Comparison of ENCODE assay signal across 14 cellular contexts in the genomic region with DNA sequence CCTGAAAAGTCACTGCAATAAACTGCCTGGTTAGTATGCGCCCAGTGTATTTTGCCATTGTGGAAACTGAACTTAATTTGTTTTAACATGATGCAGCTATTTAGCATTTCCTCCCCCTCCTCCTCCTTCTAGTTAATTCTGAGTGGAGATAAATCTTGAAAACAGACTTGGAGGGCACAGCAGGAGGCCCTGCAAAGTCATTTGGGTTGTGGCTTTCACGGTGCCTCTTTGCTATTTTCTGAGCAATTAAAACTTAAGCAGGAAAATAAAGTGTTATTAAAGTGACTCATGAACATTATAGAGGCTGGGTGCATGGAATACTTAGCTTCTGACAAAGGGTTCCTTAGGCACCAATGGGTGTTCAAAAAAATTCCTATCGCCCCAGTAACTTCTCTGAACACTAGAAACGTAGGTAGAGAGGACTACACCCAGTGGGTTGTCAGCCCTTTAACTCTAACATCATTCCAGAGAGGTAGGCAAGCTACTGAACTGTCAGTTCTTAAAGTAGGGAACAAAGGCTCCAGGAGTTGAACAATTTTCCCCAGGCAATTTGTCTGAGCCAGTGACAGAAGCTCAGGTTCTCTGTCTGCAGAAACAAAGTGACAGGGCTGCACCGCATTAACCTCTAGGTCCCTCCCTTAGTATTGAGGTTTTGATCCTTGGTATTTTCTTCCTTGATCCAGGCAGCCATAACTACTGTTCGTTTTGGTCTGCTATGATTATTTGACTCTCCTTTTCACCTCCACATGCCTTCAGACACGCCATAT.
DNase-seq lines count a peak whose midpoint lies in the region; ATAC-seq, FAIRE-seq and TF ChIP-seq lines count a peak whose summit lies in the region.
"Had no signal": no experiment of that assay in that cellular context is flagged by ENCODE, and none has a peak within 500 bp of the region (broad histone marks: within the 10 kb centered on the region; RNA-seq: fewer than 3 reads in every experiment).

No MANE protein-coding gene starts in this region.

- no peak overlapping the region for H3K9ac ChIP-seq in IMR-90 (ENCODE audit: low read depth, low read length)
- H3K9ac ChIP-seq: BLaER1 treated with 17β-estradiol and CSF1 and Interleukin-3, amounts not matched to agents 10 nM and 100 nM had no signal

- H4K20me1 ChIP-seq in IMR-90 (ENCODE audit: insufficient read depth, low read length): no peaks in the 10 kb centered on the region
- H4K20me1 ChIP-seq: BLaER1 treated with 17β-estradiol and CSF1 and Interleukin-3, amounts not matched to agents 10 nM and 100 nM had no signal

- no peak overlapping the region for H2AK5ac ChIP-seq in IMR-90 (ENCODE audit: low read depth, low read length)

- no peak overlapping the region for H3K4me3 ChIP-seq in IMR-90 (ENCODE audit: insufficient read depth, low read depth, low read length)
- no peak overlapping the region for H3K4me3 ChIP-seq in mesodermal cell (ENCODE audit: extremely low read depth, insufficient read depth, low read length, poor library complexity, severe bottlenecking)
- no peak overlapping the region for H3K4me3 ChIP-seq in suprapubic skin
- H3K4me3 ChIP-seq: BLaER1 treated with 17β-estradiol and CSF1 and Interleukin-3, amounts not matched to agents 10 nM and 100 nM; SJSA1 had no signal

- ATAC-seq in IMR-90 (ENCODE audit: low read depth): no peak
- no peak for ATAC-seq in HG02885 (IDR thresholded peaks at IDR 0.05; ENCODE audit: poor library complexity, unreplicated experiment)
- ATAC-seq: activated naive CD4-positive, alpha-beta T cell treated with anti-CD3 and anti-CD28 coated beads, Interleukin-2, amount 50 U/mL, for 72 hours had no signal

- no peak overlapping the region for H2BK15ac ChIP-seq in IMR-90 (ENCODE audit: low read depth, low read length)

- no peak overlapping the region for H4K91ac ChIP-seq in IMR-90 (ENCODE audit: insufficient read depth, low read depth, low read length)

- H3K27me3 ChIP-seq in IMR-90 (ENCODE audit: control insufficient read depth, insufficient read depth, low read length) (no peaks in the 10 kb centered on the region), suprapubic skin (no peaks in the 10 kb centered on the region)
- H3K27me3 ChIP-seq: BLaER1 treated with 17β-estradiol and CSF1 and Interleukin-3, amounts not matched to agents 10 nM and 100 nM; SJSA1 had no signal

- H2BK5ac ChIP-seq in IMR-90 (ENCODE audit: low read depth, low read length, poor library complexity, severe bottlenecking): no peak overlapping the region

- no peak for FAIRE-seq in GM19239 (lab: Jason Lieb, UNC)
- FAIRE-seq: H1 had no signal

- no peak for TF ChIP-seq RAD21 in IMR-90 (IDR thresholded peaks at IDR 0.05; ENCODE audit: low read length)

- CTCF ChIA-PET in IMR-90 (lab: Yijun Ruan, JAX): no interaction called here

- no peak overlapping the region for H2BK20ac ChIP-seq in IMR-90 (ENCODE audit: low read depth, low read length)

- peak overlapping the region; percentile 53; the same call in 1 of the 2 replicates for H3K4ac ChIP-seq in IMR-90 (ENCODE audit: low read depth, low read length)

- no peak overlapping the region for H3K23ac ChIP-seq in IMR-90 (ENCODE audit: low read depth, low read length)

- H3K79me1 ChIP-seq in IMR-90 (ENCODE audit: low read depth in 1 of 2, low read length in 2 of 2): no peaks in the 10 kb centered on the region

- peak overlapping the region; percentile 23; the same call in 1 of the 2 replicates for H3K18ac ChIP-seq in IMR-90 (ENCODE audit: low read depth, low read length)

- no peak overlapping the region for H3K4me2 ChIP-seq in IMR-90 (ENCODE audit: low read depth, low read length)
- H3K4me2 ChIP-seq: BLaER1 treated with 17β-estradiol and CSF1 and Interleukin-3, amounts not matched to agents 10 nM and 100 nM had no signal

- TF ChIP-seq CTCF in IMR-90 (conservative IDR thresholded peaks at IDR 0.05; ENCODE audit: low read depth, low read length): no peak
- no peak for TF ChIP-seq CTCF in suprapubic skin (IDR thresholded peaks at IDR 0.05)

- H3K27ac ChIP-seq in IMR-90 (ENCODE audit: insufficient read depth, low read length): no peak overlapping the region
- H3K27ac ChIP-seq in mesodermal cell (ENCODE audit: low read depth, low read length, severe bottlenecking): peak overlapping the region; percentile 81
- no peak overlapping the region for H3K27ac ChIP-seq in suprapubic skin
- H3K27ac ChIP-seq: BLaER1 treated with 17β-estradiol and CSF1 and Interleukin-3, amounts not matched to agents 10 nM and 100 nM; SJSA1 had no signal

- peak; percentile 40 for DNase-seq in AG20443 (ENCODE audit: low spot score)
- DNase-seq in IMR-90: peak; percentile 5
- peak; percentile 84 for DNase-seq in astrocyte of the hippocampus (ENCODE audit: low read depth, low spot score)
- no peak for DNase-seq in suprapubic skin (ENCODE audit: low spot score in 2 of 2)
- no peak for DNase-seq in GM19239 (ENCODE audit: insufficient read length, low spot score)
- DNase-seq in NCI-H524 (lab: John Stamatoyannopoulos, UW): no peak
- DNase-seq: activated CD8-positive, alpha-beta memory T cell treated with anti-CD3 and anti-CD28 coated beads, Interleukin-2, amount 50 U/mL, for 48 hours; NCI-H774 had no signal

- BruUV-seq in IMR-90 (replicated peaks; lab: Mats Ljungman, UMichigan): no TSS peak

- H2AFZ ChIP-seq in IMR-90 (replicated peaks; ENCODE audit: low read length, poor library complexity): no peak overlapping the region

- dilution Hi-C loops in IMR-90 (cut with HindIII; ENCODE audit: low sequenced_read_pairs, unreplicated experiment): no loop called here

- peaks cover 7% of the 10 kb centered on the region; the same call in 1 of the 2 replicates for H3K9me1 ChIP-seq in IMR-90 (ENCODE audit: insufficient read depth, low read length)

- H3K56ac ChIP-seq in IMR-90 (ENCODE audit: extremely low read depth, insufficient read depth, low read length): no peak overlapping the region

- H4K8ac ChIP-seq in IMR-90 (ENCODE audit: low read depth in 2 of 2, low read length in 2 of 2): peak overlapping the region in 1 of 2 experiments; percentile 31; a peak in 1 of 4 replicates

- peaks cover 12% of the 10 kb centered on the region; the same call in 1 of the 2 replicates for H3K4me1 ChIP-seq in IMR-90 (ENCODE audit: control insufficient read depth, insufficient read depth, low read length)
- peaks cover 19% of the 10 kb centered on the region for H3K4me1 ChIP-seq in mesodermal cell (ENCODE audit: control insufficient read depth, insufficient read depth, low read length, poor library complexity, severe bottlenecking)
- H3K4me1 ChIP-seq in suprapubic skin: peaks cover 8% of the 10 kb centered on the region

- H3K36me3 ChIP-seq in IMR-90 (ENCODE audit: control insufficient read depth, insufficient read depth, low read length): no peaks in the 10 kb centered on the region
- no peaks in the 10 kb centered on the region for H3K36me3 ChIP-seq in mesodermal cell (ENCODE audit: control insufficient read depth, insufficient read depth, low read length)
- H3K36me3 ChIP-seq in suprapubic skin: no peaks in the 10 kb centered on the region
- H3K36me3 ChIP-seq: BLaER1 treated with 17β-estradiol and CSF1 and Interleukin-3, amounts not matched to agents 10 nM and 100 nM; SJSA1 had no signal

- H3K9me3 ChIP-seq in IMR-90 (ENCODE audit: control insufficient read depth, insufficient read depth, low read length) (no peaks in the 10 kb centered on the region), mesodermal cell (ENCODE audit: control insufficient read depth, low read length) (no peaks in the 10 kb centered on the region), suprapubic skin (no peaks in the 10 kb centered on the region)
- H3K9me3 ChIP-seq: BLaER1 treated with 17β-estradiol and CSF1 and Interleukin-3, amounts not matched to agents 10 nM and 100 nM; SJSA1 had no signal

- POLR2A ChIA-PET in IMR-90 (lab: Charles Lee; ENCODE audit: unreplicated experiment): no interaction called here

- TF ChIP-seq POLR2A in IMR-90 (IDR thresholded peaks at IDR 0.05; ENCODE audit: low read depth, low read length) (no peak), suprapubic skin (IDR thresholded peaks at IDR 0.05) (no peak)

- H4K5ac ChIP-seq in IMR-90 (ENCODE audit: low read depth, low read length): peak overlapping the region; percentile 44; the same call in 1 of the 2 replicates

- H2AK9ac ChIP-seq in IMR-90 (replicated peaks; ENCODE audit: low read depth, low read length, poor library complexity): no peak overlapping the region

- 43% methylated on average over 1 of the region's 7 CpGs; no CpG with 5 or more reads in 1 of the 2 experiments for WGBS in IMR-90 (ENCODE audit: extremely low coverage in 2 of 2, insufficient read length in 1 of 2), 2 experiments
- 45 to 65% methylated on average over 3 to 5 of the region's 7 CpGs for WGBS in mesodermal cell (ENCODE audit: insufficient coverage in 2 of 2), 2 experiments
- WGBS in suprapubic skin: 54% methylated on average over 7 of the region's 7 CpGs

- intact Hi-C loops in IMR-90 (cut with micrococcal nuclease): no loop called here

- H3K14ac ChIP-seq in IMR-90 (replicated peaks; ENCODE audit: low read depth, low read length): no peak overlapping the region

- no peak for TF ChIP-seq EP300 in suprapubic skin (IDR thresholded peaks at IDR 0.05)

- no peak overlapping the region for H2BK120ac ChIP-seq in IMR-90 (ENCODE audit: low read depth, low read length)

- in situ Hi-C loops in IMR-90 (cut with MboI; ENCODE audit: low sequenced_read_pairs): no loop called here

TF ChIP-seq in IMR-90, 13 proteins besides CTCF, POLR2A, EP300 and RAD21:
- no peak for TF ChIP-seq CEBPB (IDR thresholded peaks at IDR 0.05; ENCODE audit: low read depth, low read length)
- no peak for TF ChIP-seq BHLHE40 (IDR thresholded peaks at IDR 0.05; ENCODE audit: low read depth, low read length)
- TF ChIP-seq FOS (IDR thresholded peaks at IDR 0.05; ENCODE audit: low read depth, low read length): no peak
- TF ChIP-seq RCOR1 (IDR thresholded peaks at IDR 0.05; ENCODE audit: insufficient replicate concordance, low read length): no peak
- no peak for TF ChIP-seq MAZ (IDR thresholded peaks at IDR 0.05; ENCODE audit: borderline replicate concordance, low read depth, low read length)
TF ChIP-seq in IMR-90: peak in this region for 0.

Comparison
In these comparisons a context has a peak if more than half of its experiments do, and no peak if none do; other contexts are left out.
1. DNase-seq: peak in AG20443 (single experiment), IMR-90 (single experiment) and astrocyte of the hippocampus (single experiment); none in suprapubic skin (0 of 2), GM19239 (single experiment) and NCI-H524 (0 of 2).